ENCODE assay signal across 19 cellular contexts in the genomic region with DNA sequence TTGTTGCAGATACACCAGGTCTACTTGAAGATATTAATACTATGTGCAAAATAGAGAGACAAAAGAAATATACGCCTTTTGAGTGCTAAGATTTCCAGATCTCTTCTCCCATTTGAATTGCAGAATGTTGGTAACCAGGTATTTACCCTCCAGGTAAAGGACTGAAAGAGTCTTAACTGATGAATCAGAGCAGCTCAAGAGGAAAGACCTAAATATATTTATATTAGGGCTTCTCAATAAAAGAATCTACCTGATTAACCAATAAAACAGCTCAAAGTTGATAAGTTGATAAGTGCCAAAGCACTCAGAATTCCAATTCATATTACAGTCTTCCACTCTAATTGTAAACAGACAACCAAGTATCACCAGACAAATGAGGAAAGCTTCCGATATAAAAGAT.
"Had no signal": no experiment of that assay in that cellular context is flagged by ENCODE, and none has a peak within 500 bp of the region (broad histone marks: within the 10 kb centered on the region; RNA-seq: fewer than 3 reads in every experiment).

No MANE protein-coding gene starts in this region.

- H3K27ac ChIP-seq: HL-60, Peyer's patch, SJCRH30 had no signal

- H3K4me3 ChIP-seq: Peyer's patch, SJCRH30 had no signal

- H3K36me3 ChIP-seq: Peyer's patch, SJCRH30 had no signal

- H3K9me3 ChIP-seq: Peyer's patch had no signal

- DNase-seq: Karpas-422, KG1, MM.1S, NCI-H1092 treated with DMSO at 0.1 percent for 48 hours, NCI-H1436, NCI-H187, NCI-H2029, NCI-H2081 treated with DMSO at 0.1 percent for 48 hours, NCI-H2171, NCI-H226, NCI-H446, NCI-H510A, NCI-H524 treated with DMSO at 0.1 percent for 48 hours, NCI-H69, NCI-H774, Peyer's patch, SHP77, SJCRH30 had no signal

- H3K27me3 ChIP-seq: Peyer's patch had no signal

- H3K4me1 ChIP-seq: Peyer's patch, SJCRH30 had no signal
